In genomic region chr1:183473286-183473536, GRCh38 we compare ENCODE assay signal across 8 cellular contexts. TPM values are rescaled to one million over a fixed set of nuclear protein-coding genes. Genes with fewer than 3 reads are reported as not detected.
A peak's percentile ranks its signal among the peaks of the same experiment; 100 is the strongest.
DNase-seq lines count a peak whose midpoint lies in the region; ATAC-seq and TF ChIP-seq lines count a peak whose summit lies in the region.

No MANE protein-coding gene starts in this region.

- in situ Hi-C loops in gastrocnemius medialis (cut with MboI; ENCODE audit: low sequenced_read_pairs in 4 of 4), result loop anchor here in 3 of 4 donors (5.0 to 25.0 kb wide), 7 partner anchors 69 to 439 kb away; partner anchors contain the start of gene ARPC5 (in 1 of the 3)

- peak overlapping the region; percentile 96 to 98 (median 98) for H3K27ac ChIP-seq in gastrocnemius medialis

- peaks cover 41 to 47% of the 10 kb centered on the region in 2 donors for H3K4me1 ChIP-seq in gastrocnemius medialis

- H3K9me3 ChIP-seq in T-helper 17 cell (ENCODE audit: control insufficient read depth, low read length, poor library complexity, severe bottlenecking) (no peaks in the 10 kb centered on the region), gastrocnemius medialis (no peaks in the 10 kb centered on the region)

- intact Hi-C loops in gastrocnemius medialis (cut with DNase I; ENCODE audit: low total_unique reads) (loop anchor here (5.0 kb wide), 5 partner anchors 191 to 1684 kb away; partner anchors contain the start of genes LAMC1, SWT1 and TRMT1L), lower leg skin (cut with DNase I; ENCODE audit: low total_unique reads) (no loop called here)

- H3K27ac Mint-ChIP-seq in T-helper 17 cell, result no peak overlapping the region

- H3K36me3 Mint-ChIP-seq in T-helper 17 cell (ENCODE audit: low read depth), result peaks cover 12% of the 10 kb centered on the region

- H3K36me3 ChIP-seq in gastrocnemius medialis, result no peaks in the 10 kb centered on the region

- TF ChIP-seq CTCF in GM12865 (IDR thresholded peaks at IDR 0.05; ENCODE audit: insufficient read depth, low read depth, low read length, missing control alignments), result no peak
- TF ChIP-seq CTCF in fibroblast of villous mesenchyme (IDR thresholded peaks at IDR 0.05; ENCODE audit: insufficient read depth, low read depth, low read length), result no peak
- no peak for TF ChIP-seq CTCF in gastrocnemius medialis (IDR thresholded peaks at IDR 0.05 in 4 of 5, conservative IDR thresholded peaks at IDR 0.05 in 1 of 5)
- no peak for TF ChIP-seq CTCF in lower leg skin (IDR thresholded peaks at IDR 0.05)

- ATAC-seq in T-helper 17 cell, result no peak
- no peak for ATAC-seq in gastrocnemius medialis
- ATAC-seq in HG03095 (IDR thresholded peaks at IDR 0.05; ENCODE audit: unreplicated experiment), result no peak
- ATAC-seq in HG02763 (IDR thresholded peaks at IDR 0.05; ENCODE audit: unreplicated experiment), result no peak
- ATAC-seq in GM21576 (IDR thresholded peaks at IDR 0.05; ENCODE audit: unreplicated experiment), result no peak

- H3K4me3 ChIP-seq in GM12865 (ENCODE audit: low read depth, low read length), result peak overlapping the region; percentile 76
- peak overlapping the region; percentile 91 for H3K4me3 ChIP-seq in fibroblast of villous mesenchyme (ENCODE audit: low read depth, low read length)
- peak overlapping the region; percentile 95 to 99 (median 97) for H3K4me3 ChIP-seq in gastrocnemius medialis
- no peak overlapping the region for H3K4me3 ChIP-seq in lower leg skin (ENCODE audit: low read depth, poor library complexity, severe bottlenecking)

- WGBS in lower leg skin, 2 donors, result 22 to 23% methylated on average over 7 of the region's 7 CpGs

- no peaks in the 10 kb centered on the region for H3K27me3 Mint-ChIP-seq in T-helper 17 cell

- H3K4me1 Mint-ChIP-seq in T-helper 17 cell, result peaks cover 32% of the 10 kb centered on the region

- no peak for TF ChIP-seq POLR2A in gastrocnemius medialis (IDR thresholded peaks at IDR 0.05)
- no peak for TF ChIP-seq POLR2A in lower leg skin (IDR thresholded peaks at IDR 0.05)

- no peaks in the 10 kb centered on the region for H3K27me3 ChIP-seq in gastrocnemius medialis

- DNase-seq in GM12865 (ENCODE audit: low read depth) (no peak), T-helper 17 cell (no peak), fibroblast of villous mesenchyme (ENCODE audit: low read depth) (no peak), gastrocnemius medialis (no peak), lower leg skin (ENCODE audit: low spot score in 2 of 2) (no peak)

- H3K4me3 Mint-ChIP-seq in T-helper 17 cell, result peak overlapping the region; percentile 99

RNA-seq across cellular contexts. Expression of gene SMG7, which starts 0.9 kb away (rescaled TPM):
- total RNA-seq in T-helper 17 cell, result 10 to 100 TPM; 50.6 to 51.0 TPM
- 22.9 and 36.7 TPM in 2 replicates for total RNA-seq in fibroblast of villous mesenchyme
- 10 to 100 TPM; 19.2 to 28.7 (median 26.1) TPM for total RNA-seq in gastrocnemius medialis
- 10 to 100 TPM; 34.8 to 57.9 (median 42.6) TPM for total RNA-seq in lower leg skin

RNA-seq across cellular contexts. Expression of gene NMNAT2, which starts 55.0 kb away (rescaled TPM):
- not detected for total RNA-seq in T-helper 17 cell
- 1.3 and 3.9 TPM in 2 replicates for total RNA-seq in fibroblast of villous mesenchyme
- under 1 TPM in 3 of 4 donors, not detected in 1; 0.10 to 0.29 (median 0.26) TPM for total RNA-seq in gastrocnemius medialis
- under 1 TPM in 3 of 4 donors, not detected in 1; 0.23 to 0.34 (median 0.34) TPM for total RNA-seq in lower leg skin
